ENCODE assay signal across 8 cellular contexts in genomic region chr20:31879143-31879987, GRCh38. TPM values are rescaled to one million over a fixed set of nuclear protein-coding genes. Genes with fewer than 3 reads are reported as not detected.
DNase-seq lines count a peak whose midpoint lies in the region; ATAC-seq and TF ChIP-seq lines count a peak whose summit lies in the region.

No MANE protein-coding gene starts in this region.

- POLR2A ChIA-PET in A673 (lab: Charles Lee; ENCODE audit: low non-redundant PET) (no interaction called here), activated B cell treated with CpG ODN at 0.5 μM for 24 hours (lab: Charles Lee) (interaction anchor here (0.6 to 1.8 kb wide), 8 partner anchors 9 to 216 kb away, joined by 3 to 14 read pairs (median 6); partner anchors contain the start of genes DUSP15, HCK and TTLL9)

- H3K27me3 Mint-ChIP-seq in activated B cell treated with CpG ODN at 0.5 μM for 24 hours: no peaks in the 10 kb centered on the region

- DNase-seq in A673 (ENCODE audit: low spot score) (peak; percentile 95), NCI-H2196 treated with DMSO at 0.1 percent for 48 hours (lab: John Stamatoyannopoulos, UW; ENCODE audit: unreplicated experiment) (peak; percentile 90), activated B cell treated with CpG ODN at 0.5 μM for 24 hours (peak; percentile 81), iris pigment epithelial cell (ENCODE audit: low read depth) (peak; percentile 96), smooth muscle cell of the brain vasculature (ENCODE audit: low read depth, low spot score) (peak; percentile 69)
- peak; percentile 73 for DNase-seq in central memory CD4-positive, alpha-beta T cell

- ATAC-seq in GM18868 (IDR thresholded peaks at IDR 0.05; ENCODE audit: unreplicated experiment) (peak; percentile 67), HG03135 (IDR thresholded peaks at IDR 0.05; ENCODE audit: unreplicated experiment) (peak; percentile 71), activated B cell treated with CpG ODN at 0.5 μM for 24 hours (ENCODE audit: low read depth) (peak; percentile 87)

- H3K36me3 Mint-ChIP-seq in activated B cell treated with CpG ODN at 0.5 μM for 24 hours (ENCODE audit: low read depth): peaks cover 4% of the 10 kb centered on the region

- H3K4me1 ChIP-seq in A673 (ENCODE audit: insufficient read depth, low read length, poor library complexity, severe bottlenecking): no peaks in the 10 kb centered on the region

- BruUV-seq in A673 (replicated peaks; lab: Mats Ljungman, UMichigan): no TSS peak

- intact Hi-C loops in A673 (cut with micrococcal nuclease; ENCODE audit: unreplicated experiment): no loop called here
- intact Hi-C loops in activated B cell treated with CpG ODN at 0.5 μM for 24 hours (cut with micrococcal nuclease): no loop called here

- CTCF ChIA-PET in A673 (lab: Charles Lee) (no interaction called here), activated B cell treated with CpG ODN at 0.5 μM for 24 hours (lab: Charles Lee) (interaction anchor here (0.6 to 2.5 kb wide), 5 partner anchors 8 to 73 kb away, joined by 3 to 14 read pairs (median 3); partner anchors contain the start of gene PDRG1)

- peak overlapping the region; percentile 55 for H3K4me3 ChIP-seq in A673 (ENCODE audit: low read depth, low read length, poor library complexity, severe bottlenecking)

- H3K4me1 Mint-ChIP-seq in activated B cell treated with CpG ODN at 0.5 μM for 24 hours: peaks cover 14% of the 10 kb centered on the region

- no peaks in the 10 kb centered on the region for H3K9me3 ChIP-seq in A673 (ENCODE audit: low read depth, low read length, poor library complexity, severe bottlenecking)

- no peaks in the 10 kb centered on the region for H3K36me3 ChIP-seq in A673 (ENCODE audit: insufficient read depth, low read length, poor library complexity, severe bottlenecking)

- H3K27ac ChIP-seq in A673 (ENCODE audit: low read depth, low read length, poor library complexity, severe bottlenecking): no peak overlapping the region

- no peak for TF ChIP-seq CTCF in A673 (conservative IDR thresholded peaks at IDR 0.05; ENCODE audit: low read depth, low read length)
- TF ChIP-seq CTCF in activated B cell treated with CpG ODN at 0.5 μM for 24 hours (IDR thresholded peaks at IDR 0.05): no peak

- no peaks in the 10 kb centered on the region for H3K9me3 Mint-ChIP-seq in activated B cell treated with CpG ODN at 0.5 μM for 24 hours

- no peaks in the 10 kb centered on the region for H3K27me3 ChIP-seq in A673 (replicated peaks; ENCODE audit: insufficient read depth, low read depth, low read length, poor library complexity)

- peak overlapping the region; percentile 93 for H3K4me3 Mint-ChIP-seq in activated B cell treated with CpG ODN at 0.5 μM for 24 hours

- H3K27ac Mint-ChIP-seq in activated B cell treated with CpG ODN at 0.5 μM for 24 hours: peak overlapping the region; percentile 93

RNA-seq across cellular contexts. Expression of gene TTLL9, which starts 8.9 kb away (rescaled TPM):
- total RNA-seq in A673 (2021) (not detected in 2 replicates), activated B cell treated with CpG ODN at 0.5 μM for 24 hours (0.60 and 0.61 TPM in 2 replicates)

RNA-seq across cellular contexts. Expression of gene DUSP15, which starts 9.0 kb away (rescaled TPM):
- total RNA-seq in A673 (2021): 0.31 TPM in 1 of 2 replicates, not detected in the other
- total RNA-seq in activated B cell treated with CpG ODN at 0.5 μM for 24 hours: 25.0 and 26.9 TPM in 2 replicates

RNA-seq across cellular contexts. Expression of gene FOXS1, which starts 34.0 kb away (rescaled TPM):
- total RNA-seq in A673 (2021) (not detected in 2 replicates), activated B cell treated with CpG ODN at 0.5 μM for 24 hours (not detected in 2 replicates)

Comparison
In these comparisons a context has a peak if more than half of its experiments do, and no peak if none do; other contexts are left out.
1. RNA of gene DUSP15, which starts 9.0 kb away (total RNA-seq): 25.0 to 26.9 TPM in activated B cell treated with CpG ODN at 0.5 μM for 24 hours; 0.31 TPM in A673; every median in the first group is over 10 times any median in the second.
2. Peak in every context shown above with its lines, with median percentiles within 50 percentile points of each other: DNase-seq and ATAC-seq.